1 cellular context compared by ENCODE assay signal in the genomic region with DNA sequence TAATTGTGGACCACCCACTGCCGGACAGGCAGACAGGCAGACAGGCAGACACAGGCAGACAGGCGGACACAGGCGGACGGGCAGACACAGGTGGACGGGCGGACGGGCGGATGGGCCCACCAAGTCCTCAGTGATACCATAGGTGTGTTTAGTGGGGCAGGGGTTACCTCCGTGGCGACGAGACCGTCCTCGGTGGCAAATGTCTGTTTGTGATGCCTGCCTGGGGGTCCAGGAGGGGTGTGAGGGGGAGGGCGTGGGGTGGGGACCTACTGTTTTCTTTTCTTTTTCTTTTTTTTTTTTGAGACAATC.
TF ChIP-seq lines count a peak whose summit lies in the region.

No MANE protein-coding gene starts in this region.

TF ChIP-seq in HepG2, 621 proteins besides CTCF, POLR2A, EP300 and RAD21 (continued from another document):
- TF ChIP-seq, protein P1, sequence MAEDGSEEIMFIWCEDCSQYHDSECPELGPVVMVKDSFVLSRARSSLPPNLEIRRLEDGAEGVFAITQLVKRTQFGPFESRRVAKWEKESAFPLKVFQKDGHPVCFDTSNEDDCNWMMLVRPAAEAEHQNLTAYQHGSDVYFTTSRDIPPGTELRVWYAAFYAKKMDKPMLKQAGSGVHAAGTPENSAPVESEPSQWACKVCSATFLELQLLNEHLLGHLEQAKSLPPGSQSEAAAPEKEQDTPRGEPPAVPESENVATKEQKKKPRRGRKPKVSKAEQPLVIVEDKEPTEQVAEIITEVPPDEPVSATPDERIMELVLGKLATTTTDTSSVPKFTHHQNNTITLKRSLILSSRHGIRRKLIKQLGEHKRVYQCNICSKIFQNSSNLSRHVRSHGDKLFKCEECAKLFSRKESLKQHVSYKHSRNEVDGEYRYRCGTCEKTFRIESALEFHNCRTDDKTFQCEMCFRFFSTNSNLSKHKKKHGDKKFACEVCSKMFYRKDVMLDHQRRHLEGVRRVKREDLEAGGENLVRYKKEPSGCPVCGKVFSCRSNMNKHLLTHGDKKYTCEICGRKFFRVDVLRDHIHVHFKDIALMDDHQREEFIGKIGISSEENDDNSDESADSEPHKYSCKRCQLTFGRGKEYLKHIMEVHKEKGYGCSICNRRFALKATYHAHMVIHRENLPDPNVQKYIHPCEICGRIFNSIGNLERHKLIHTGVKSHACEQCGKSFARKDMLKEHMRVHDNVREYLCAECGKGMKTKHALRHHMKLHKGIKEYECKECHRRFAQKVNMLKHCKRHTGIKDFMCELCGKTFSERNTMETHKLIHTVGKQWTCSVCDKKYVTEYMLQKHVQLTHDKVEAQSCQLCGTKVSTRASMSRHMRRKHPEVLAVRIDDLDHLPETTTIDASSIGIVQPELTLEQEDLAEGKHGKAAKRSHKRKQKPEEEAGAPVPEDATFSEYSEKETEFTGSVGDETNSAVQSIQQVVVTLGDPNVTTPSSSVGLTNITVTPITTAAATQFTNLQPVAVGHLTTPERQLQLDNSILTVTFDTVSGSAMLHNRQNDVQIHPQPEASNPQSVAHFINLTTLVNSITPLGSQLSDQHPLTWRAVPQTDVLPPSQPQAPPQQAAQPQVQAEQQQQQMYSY (CRISPR knock-in tag; IDR thresholded peaks at IDR 0.05), result no peak
- TF ChIP-seq XBP1 (CRISPR knock-in tag; IDR thresholded peaks at IDR 0.05) (no peak), ZNF781 (CRISPR knock-in tag; IDR thresholded peaks at IDR 0.05; ENCODE audit: borderline replicate concordance, not compliant biosample characterization) (no peak), ZEB1 (IDR thresholded peaks at IDR 0.05; ENCODE audit: insufficient replicate concordance, low read depth) (no peak), ZSCAN21 (CRISPR knock-in tag; IDR thresholded peaks at IDR 0.05; ENCODE audit: borderline replicate concordance) (no peak)
